1 cellular context compared by ENCODE assay signal in genomic region chr10:132585732-132586722, GRCh38.
TF ChIP-seq lines count a peak whose summit lies in the region.

No MANE protein-coding gene starts in this region.

TF ChIP-seq in IMR-90, 13 proteins besides CTCF, POLR2A, EP300 and RAD21 (continued from another document):
- no peak for TF ChIP-seq MAZ (IDR thresholded peaks at IDR 0.05; ENCODE audit: borderline replicate concordance, low read depth, low read length)
- TF ChIP-seq SMC3 (IDR thresholded peaks at IDR 0.05; ENCODE audit: low read depth, low read length) = no peak
- TF ChIP-seq USF2 (IDR thresholded peaks at IDR 0.05; ENCODE audit: low read depth, low read length) = no peak
- no peak for TF ChIP-seq CEBPB (IDR thresholded peaks at IDR 0.05; ENCODE audit: low read depth, low read length)
- no peak for TF ChIP-seq RCOR1 (IDR thresholded peaks at IDR 0.05; ENCODE audit: insufficient replicate concordance, low read length)
- no peak for TF ChIP-seq FOS (IDR thresholded peaks at IDR 0.05; ENCODE audit: low read depth, low read length)
- no peak for TF ChIP-seq RFX5 (IDR thresholded peaks at IDR 0.05; ENCODE audit: low read depth, low read length)
